Comparison of ENCODE assay signal across 1 cellular context in the genomic region with DNA sequence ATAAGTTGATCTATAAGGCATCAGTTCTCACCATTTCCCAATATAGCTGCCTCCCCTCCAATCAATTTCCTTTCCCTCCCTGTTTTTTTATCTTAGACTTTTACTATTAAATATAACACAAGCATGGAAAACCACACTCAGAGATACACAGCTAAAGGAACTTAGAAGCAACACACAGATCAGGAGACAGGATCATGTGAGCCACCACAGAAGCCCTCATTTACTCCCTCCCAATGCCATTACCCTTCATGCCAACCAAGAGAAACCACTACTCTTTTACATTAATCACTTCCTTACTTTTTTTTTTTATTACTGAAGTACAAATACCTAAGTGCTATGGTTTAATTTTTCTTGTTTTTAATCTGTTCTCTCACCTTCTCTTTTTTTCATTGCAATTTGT.
TF ChIP-seq lines count a peak whose summit lies in the region.

No MANE protein-coding gene starts in this region.

TF ChIP-seq in K562, 482 proteins besides CTCF, POLR2A, EP300 and RAD21:
- TF ChIP-seq DNMT1 (IDR thresholded peaks at IDR 0.05) (no peak), ZNF707 (CRISPR knock-in tag; conservative IDR thresholded peaks at IDR 0.05) (no peak), RBM34 (IDR thresholded peaks at IDR 0.05; ENCODE audit: borderline replicate concordance, insufficient read depth, low read length) (no peak), NCOA4 (IDR thresholded peaks at IDR 0.05; ENCODE audit: partially characterized antibody) (no peak), SMC3 (conservative IDR thresholded peaks at IDR 0.05; ENCODE audit: insufficient read depth, low read depth, low read length) (no peak), HINFP (tag; conservative IDR thresholded peaks at IDR 0.05; ENCODE audit: low read depth) (no peak), SREBF1 (IDR thresholded peaks at IDR 0.05; ENCODE audit: borderline replicate concordance, low read depth, low read length) (no peak), GTF2A2 (tag; IDR thresholded peaks at IDR 0.05) (no peak), REST (CRISPR knock-in tag; IDR thresholded peaks at IDR 0.05; ENCODE audit: low read depth) (no peak), NFIC (IDR thresholded peaks at IDR 0.05) (no peak), ILK (tag; IDR thresholded peaks at IDR 0.05; ENCODE audit: borderline replicate concordance, low read depth) (no peak), SOX6 (IDR thresholded peaks at IDR 0.05) (no peak), MAFG (tag; conservative IDR thresholded peaks at IDR 0.05) (no peak), SETDB1 (IDR thresholded peaks at IDR 0.05; ENCODE audit: low read length) (no peak), PTTG1 (tag; IDR thresholded peaks at IDR 0.05; ENCODE audit: low read depth) (no peak), GTF2B (IDR thresholded peaks at IDR 0.05; ENCODE audit: extremely low read depth, insufficient read length) (no peak), ZNF253 (CRISPR knock-in tag; conservative IDR thresholded peaks at IDR 0.05) (no peak)
- TF ChIP-seq, protein P1, sequence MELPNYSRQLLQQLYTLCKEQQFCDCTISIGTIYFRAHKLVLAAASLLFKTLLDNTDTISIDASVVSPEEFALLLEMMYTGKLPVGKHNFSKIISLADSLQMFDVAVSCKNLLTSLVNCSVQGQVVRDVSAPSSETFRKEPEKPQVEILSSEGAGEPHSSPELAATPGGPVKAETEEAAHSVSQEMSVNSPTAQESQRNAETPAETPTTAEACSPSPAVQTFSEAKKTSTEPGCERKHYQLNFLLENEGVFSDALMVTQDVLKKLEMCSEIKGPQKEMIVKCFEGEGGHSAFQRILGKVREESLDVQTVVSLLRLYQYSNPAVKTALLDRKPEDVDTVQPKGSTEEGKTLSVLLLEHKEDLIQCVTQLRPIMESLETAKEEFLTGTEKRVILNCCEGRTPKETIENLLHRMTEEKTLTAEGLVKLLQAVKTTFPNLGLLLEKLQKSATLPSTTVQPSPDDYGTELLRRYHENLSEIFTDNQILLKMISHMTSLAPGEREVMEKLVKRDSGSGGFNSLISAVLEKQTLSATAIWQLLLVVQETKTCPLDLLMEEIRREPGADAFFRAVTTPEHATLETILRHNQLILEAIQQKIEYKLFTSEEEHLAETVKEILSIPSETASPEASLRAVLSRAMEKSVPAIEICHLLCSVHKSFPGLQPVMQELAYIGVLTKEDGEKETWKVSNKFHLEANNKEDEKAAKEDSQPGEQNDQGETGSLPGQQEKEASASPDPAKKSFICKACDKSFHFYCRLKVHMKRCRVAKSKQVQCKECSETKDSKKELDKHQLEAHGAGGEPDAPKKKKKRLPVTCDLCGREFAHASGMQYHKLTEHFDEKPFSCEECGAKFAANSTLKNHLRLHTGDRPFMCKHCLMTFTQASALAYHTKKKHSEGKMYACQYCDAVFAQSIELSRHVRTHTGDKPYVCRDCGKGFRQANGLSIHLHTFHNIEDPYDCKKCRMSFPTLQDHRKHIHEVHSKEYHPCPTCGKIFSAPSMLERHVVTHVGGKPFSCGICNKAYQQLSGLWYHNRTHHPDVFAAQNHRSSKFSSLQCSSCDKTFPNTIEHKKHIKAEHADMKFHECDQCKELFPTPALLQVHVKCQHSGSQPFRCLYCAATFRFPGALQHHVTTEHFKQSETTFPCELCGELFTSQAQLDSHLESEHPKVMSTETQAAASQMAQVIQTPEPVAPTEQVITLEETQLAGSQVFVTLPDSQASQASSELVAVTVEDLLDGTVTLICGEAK (IDR thresholded peaks at IDR 0.05), result no peak
- TF ChIP-seq, protein P1 (CRISPR knock-in tag; IDR thresholded peaks at IDR 0.05), result no peak
- TF ChIP-seq, protein P2, sequence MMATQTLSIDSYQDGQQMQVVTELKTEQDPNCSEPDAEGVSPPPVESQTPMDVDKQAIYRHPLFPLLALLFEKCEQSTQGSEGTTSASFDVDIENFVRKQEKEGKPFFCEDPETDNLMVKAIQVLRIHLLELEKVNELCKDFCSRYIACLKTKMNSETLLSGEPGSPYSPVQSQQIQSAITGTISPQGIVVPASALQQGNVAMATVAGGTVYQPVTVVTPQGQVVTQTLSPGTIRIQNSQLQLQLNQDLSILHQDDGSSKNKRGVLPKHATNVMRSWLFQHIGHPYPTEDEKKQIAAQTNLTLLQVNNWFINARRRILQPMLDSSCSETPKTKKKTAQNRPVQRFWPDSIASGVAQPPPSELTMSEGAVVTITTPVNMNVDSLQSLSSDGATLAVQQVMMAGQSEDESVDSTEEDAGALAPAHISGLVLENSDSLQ (IDR thresholded peaks at IDR 0.05), result no peak
